ENCODE assay signal across 8 cellular contexts in genomic region chr1:6393400-6394187, GRCh38.
DNase-seq lines count a peak whose midpoint lies in the region; ATAC-seq and TF ChIP-seq lines count a peak whose summit lies in the region.

A gene with protein sequence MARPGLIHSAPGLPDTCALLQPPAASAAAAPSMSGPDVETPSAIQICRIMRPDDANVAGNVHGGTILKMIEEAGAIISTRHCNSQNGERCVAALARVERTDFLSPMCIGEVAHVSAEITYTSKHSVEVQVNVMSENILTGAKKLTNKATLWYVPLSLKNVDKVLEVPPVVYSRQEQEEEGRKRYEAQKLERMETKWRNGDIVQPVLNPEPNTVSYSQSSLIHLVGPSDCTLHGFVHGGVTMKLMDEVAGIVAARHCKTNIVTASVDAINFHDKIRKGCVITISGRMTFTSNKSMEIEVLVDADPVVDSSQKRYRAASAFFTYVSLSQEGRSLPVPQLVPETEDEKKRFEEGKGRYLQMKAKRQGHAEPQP (minus strand): TSS chr1:6393767. CDS start chr1:6393399, 368 bp downstream.

- DNase-seq in AG09319 (ENCODE audit: extremely low read depth, low read depth) (peak; percentile 61), NCI-H226 (peak; percentile 88), cerebellar nuclear complex (lab: John Stamatoyannopoulos, UW) (peak; percentile 18 to 60), kidney glomerular epithelial cell (lab: John Stamatoyannopoulos, UW) (peak; percentile 78)
- DNase-seq in activated CD4-positive, CD25-positive, alpha-beta regulatory T cell treated with anti-CD3 and anti-CD28 coated beads, Interleukin-2, amount 50 U/mL, for 72 hours: peak; percentile 92
- DNase-seq in stimulated activated CD4-positive, alpha-beta T cell treated with anti-CD3 and anti-CD28 coated beads, Interleukin-1b, Interleukin-23, amount 100 ng/mL, for 1 hour (ENCODE audit: low read depth in 2 of 2): peak; percentile 81 to 89

- peak; percentile 37 for TF ChIP-seq CTCF in AG09319 (IDR thresholded peaks at IDR 0.05; ENCODE audit: low read depth, low read length)

- peak; percentile 82 for ATAC-seq in GM18909 (IDR thresholded peaks at IDR 0.05; ENCODE audit: poor library complexity, unreplicated experiment)
- peak; percentile 76 for ATAC-seq in HG03159 (IDR thresholded peaks at IDR 0.05; ENCODE audit: unreplicated experiment)

Comparison
In these comparisons a context has a peak if more than half of its experiments do, and no peak if none do; other contexts are left out.
1. Peak in every context shown above with its lines: DNase-seq and ATAC-seq.
2. DNase-seq: peak in every context shown above with its lines; median percentile 92 in activated CD4-positive, CD25-positive, alpha-beta regulatory T cell treated with anti-CD3 and anti-CD28 coated beads, Interleukin-2, amount 50 U/mL, for 72 hours; 88 in NCI-H226; 85 in stimulated activated CD4-positive, alpha-beta T cell treated with anti-CD3 and anti-CD28 coated beads, Interleukin-1b, Interleukin-23, amount 100 ng/mL, for 1 hour; 78 in kidney glomerular epithelial cell; 61 in AG09319; 39 in cerebellar nuclear complex.